19 cellular contexts compared by ENCODE assay signal in genomic region chr19:9906475-9907087, GRCh38. TPM values are rescaled to one million over a fixed set of nuclear protein-coding genes. Genes with fewer than 3 reads are reported as not detected.
DNase-seq lines count a peak whose midpoint lies in the region; ATAC-seq and TF ChIP-seq lines count a peak whose summit lies in the region.
"Had no signal": no experiment of that assay in that cellular context is flagged by ENCODE, and none has a peak within 500 bp of the region (broad histone marks: within the 10 kb centered on the region; RNA-seq: fewer than 3 reads in every experiment).

No MANE protein-coding gene starts in this region.

- H3K36me3 Mint-ChIP-seq in neural progenitor cell (no peaks in the 10 kb centered on the region), Caco-2 (ENCODE audit: insufficient read depth, unreplicated experiment) (no peaks in the 10 kb centered on the region)
- H3K36me3 Mint-ChIP-seq: activated naive CD4-positive, alpha-beta T cell treated with anti-CD3 and anti-CD28 coated beads, Interleukin-2, amount 50 U/mL, for 24 hours; CD14-positive monocyte; memory B cell; naive thymus-derived CD4-positive, alpha-beta T cell had no signal

- WGBS in heart right ventricle, 2 donors: 41 to 45% methylated on average over 16 of the region's 16 CpGs

- H3K4me3 Mint-ChIP-seq in neural progenitor cell: no peak overlapping the region
- no peak overlapping the region for H3K4me3 Mint-ChIP-seq in Caco-2 (ENCODE audit: unreplicated experiment)
- H3K4me3 Mint-ChIP-seq: activated naive CD4-positive, alpha-beta T cell treated with anti-CD3 and anti-CD28 coated beads, Interleukin-2, amount 50 U/mL, for 24 hours; CD14-positive monocyte; memory B cell; naive thymus-derived CD4-positive, alpha-beta T cell had no signal

- no peak for TF ChIP-seq CTCF in Panc1 (IDR thresholded peaks at IDR 0.05)
- TF ChIP-seq CTCF in heart right ventricle (IDR thresholded peaks at IDR 0.05): no peak
- no peak for TF ChIP-seq CTCF in neural progenitor cell (IDR thresholded peaks at IDR 0.05)
- no peak for TF ChIP-seq CTCF in Caco-2 (IDR thresholded peaks at IDR 0.05; ENCODE audit: insufficient read depth in 1 of 2, low read depth in 1 of 2, low read length in 1 of 2, severe bottlenecking in 1 of 2, unreplicated experiment in 1 of 2)
- TF ChIP-seq CTCF in foreskin keratinocyte (conservative IDR thresholded peaks at IDR 0.05): no peak

- H3K36me3 ChIP-seq in Panc1 (ENCODE audit: control insufficient read depth, insufficient read depth, low read length) (no peaks in the 10 kb centered on the region), heart right ventricle (no peaks in the 10 kb centered on the region), neural progenitor cell (no peaks in the 10 kb centered on the region), Caco-2 (ENCODE audit: control insufficient read depth, insufficient read depth, low read length) (no peaks in the 10 kb centered on the region)
- H3K36me3 ChIP-seq: pancreas, sigmoid colon had no signal

- H3K79me2 ChIP-seq in neural progenitor cell (ENCODE audit: low read depth): no peaks in the 10 kb centered on the region

- POLR2A ChIA-PET in Panc1 (lab: Charles Lee) (interaction anchor here (0.6 to 0.7 kb wide), 3 partner anchors 17 to 1588 kb away, joined by 3 to 8 read pairs (median 3); no protein-coding TSS in a partner anchor), Caco-2 (lab: Charles Lee) (no interaction called here)

- no peaks in the 10 kb centered on the region for H3K9me3 ChIP-seq in Panc1 (ENCODE audit: control insufficient read depth, insufficient read depth, low read depth, low read length)
- H3K9me3 ChIP-seq in heart right ventricle: no peaks in the 10 kb centered on the region
- no peaks in the 10 kb centered on the region for H3K9me3 ChIP-seq in neural progenitor cell (ENCODE audit: low read depth)
- no peaks in the 10 kb centered on the region for H3K9me3 ChIP-seq in Caco-2
- H3K9me3 ChIP-seq: pancreas, sigmoid colon had no signal

- H3K4me1 ChIP-seq in Panc1 (ENCODE audit: control insufficient read depth, insufficient read depth, low read length) (no peaks in the 10 kb centered on the region; the same call in 1 of the 2 replicates), heart right ventricle (no peaks in the 10 kb centered on the region), neural progenitor cell (peaks cover 8% of the 10 kb centered on the region), Caco-2 (no peaks in the 10 kb centered on the region), foreskin keratinocyte (no peaks in the 10 kb centered on the region)
- H3K4me1 ChIP-seq: pancreas, sigmoid colon had no signal

- H3K27ac Mint-ChIP-seq in neural progenitor cell: peak overlapping the region; percentile 30
- H3K27ac Mint-ChIP-seq in Caco-2 (ENCODE audit: unreplicated experiment): no peak overlapping the region
- H3K27ac Mint-ChIP-seq: activated naive CD4-positive, alpha-beta T cell treated with anti-CD3 and anti-CD28 coated beads, Interleukin-2, amount 50 U/mL, for 24 hours; memory B cell had no signal

- H3K27me3 Mint-ChIP-seq in neural progenitor cell (ENCODE audit: insufficient read depth, low read depth): peaks cover 5% of the 10 kb centered on the region
- H3K27me3 Mint-ChIP-seq in Caco-2 (ENCODE audit: insufficient read depth, unreplicated experiment): no peaks in the 10 kb centered on the region
- H3K27me3 Mint-ChIP-seq: activated naive CD4-positive, alpha-beta T cell treated with anti-CD3 and anti-CD28 coated beads, Interleukin-2, amount 50 U/mL, for 24 hours had no signal

- no peak for TF ChIP-seq POLR2A in GM18505 (IDR thresholded peaks at IDR 0.05; ENCODE audit: borderline replicate concordance, extremely low read depth, insufficient read depth, insufficient read length)

- H3K9me3 Mint-ChIP-seq in neural progenitor cell (no peaks in the 10 kb centered on the region), Caco-2 (ENCODE audit: unreplicated experiment) (no peaks in the 10 kb centered on the region)
- H3K9me3 Mint-ChIP-seq: activated naive CD4-positive, alpha-beta T cell treated with anti-CD3 and anti-CD28 coated beads, Interleukin-2, amount 50 U/mL, for 24 hours; naive thymus-derived CD4-positive, alpha-beta T cell had no signal

- H3K4me2 ChIP-seq in neural progenitor cell: peak overlapping the region; percentile 38

- BruUV-seq in Panc1 (replicated peaks; lab: Mats Ljungman, UMichigan) (no TSS peak), Caco-2 (replicated peaks; lab: Mats Ljungman, UMichigan) (no TSS peak)

- CTCF ChIA-PET in Panc1 (lab: Charles Lee): no interaction called here
- CTCF ChIA-PET in Caco-2 (lab: Charles Lee): no interaction called here

- no peak overlapping the region for H3K27ac ChIP-seq in Panc1 (ENCODE audit: low read length)
- H3K27ac ChIP-seq in heart right ventricle: no peak overlapping the region
- H3K27ac ChIP-seq in neural progenitor cell: no peak overlapping the region
- H3K27ac ChIP-seq in foreskin keratinocyte: no peak overlapping the region
- H3K27ac ChIP-seq: pancreas, sigmoid colon had no signal

- in situ Hi-C loops in Panc1 (cut with HindIII; ENCODE audit: low pct_unique_long_range_greater_than_20kb, low sequenced_read_pairs): no loop called here

- no peaks in the 10 kb centered on the region for H4K20me1 ChIP-seq in neural progenitor cell (ENCODE audit: low read depth)

- no peak overlapping the region for H3K4me3 ChIP-seq in Panc1 (ENCODE audit: low read depth in 2 of 2, low read length in 2 of 2)
- H3K4me3 ChIP-seq in heart right ventricle: no peak overlapping the region
- H3K4me3 ChIP-seq in neural progenitor cell: no peak overlapping the region
- H3K4me3 ChIP-seq in Caco-2 (ENCODE audit: low read depth, low read length): no peak overlapping the region
- H3K4me3 ChIP-seq: pancreas, sigmoid colon had no signal

- H3K27me3 ChIP-seq in Panc1 (ENCODE audit: control insufficient read depth, insufficient read depth, low read length): no peaks in the 10 kb centered on the region
- H3K27me3 ChIP-seq in heart right ventricle: peaks cover 0 to 45% (median 29%) of the 10 kb centered on the region in 7 donors
- peaks cover 11% of the 10 kb centered on the region for H3K27me3 ChIP-seq in neural progenitor cell
- H3K27me3 ChIP-seq in Caco-2 (replicated peaks; ENCODE audit: control insufficient read depth, insufficient read depth, low read length): no peaks in the 10 kb centered on the region
- peaks cover 5% of the 10 kb centered on the region for H3K27me3 ChIP-seq in foreskin keratinocyte
- H3K27me3 ChIP-seq: pancreas had no signal

- no peak overlapping the region for H3K9ac ChIP-seq in neural progenitor cell

- peak overlapping the region; percentile 72 for H2AFZ ChIP-seq in neural progenitor cell (replicated peaks)

- ATAC-seq in Panc1 (peak; percentile 42; the same call in 1 of the 2 replicates), heart right ventricle (peak in 6 of 8 donors; percentile 25 to 82 (median 44)), GM18505 (IDR thresholded peaks at IDR 0.05; ENCODE audit: unreplicated experiment) (no peak), foreskin keratinocyte (no peak)
- ATAC-seq: naive thymus-derived CD4-positive, alpha-beta T cell; pancreas had no signal

- intact Hi-C loops in Panc1 (cut with micrococcal nuclease; ENCODE audit: unreplicated experiment): no loop called here
- intact Hi-C loops in heart right ventricle (cut with DNase I): no loop called here
- intact Hi-C loops in Caco-2 (cut with micrococcal nuclease; ENCODE audit: unreplicated experiment): no loop called here

- DNase-seq in D341Med (ENCODE audit: low spot score) (peak; percentile 52), Panc1 (ENCODE audit: low read depth, low spot score) (no peak), heart right ventricle (no peak), neural progenitor cell (ENCODE audit: low spot score) (peak; percentile 10), Caco-2 (no peak), foreskin keratinocyte (no peak)
- DNase-seq: activated CD4-positive, alpha-beta T cell treated with anti-CD3 and anti-CD28 coated beads for 4 hours; aorta; central memory CD4-positive, alpha-beta T cell; EL; naive thymus-derived CD4-positive, alpha-beta T cell; NCI-H2171; pancreas; SHP77 treated with DMSO at 0.1 percent for 48 hours; sigmoid colon had no signal

- peaks cover 3% of the 10 kb centered on the region for H3F3A ChIP-seq in neural progenitor cell (ENCODE audit: low read depth)

- H3K4me1 Mint-ChIP-seq in neural progenitor cell (peaks cover 3% of the 10 kb centered on the region), Caco-2 (ENCODE audit: low read depth, unreplicated experiment) (no peaks in the 10 kb centered on the region)
- H3K4me1 Mint-ChIP-seq: activated naive CD4-positive, alpha-beta T cell treated with anti-CD3 and anti-CD28 coated beads, Interleukin-2, amount 50 U/mL, for 24 hours; CD14-positive monocyte; memory B cell; naive thymus-derived CD4-positive, alpha-beta T cell had no signal

RNA-seq across cellular contexts. Expression of gene OLFM2, which starts 29.7 kb away (rescaled TPM):
- 9.7 TPM for total RNA-seq in Panc1 (2021; ENCODE audit: unreplicated experiment)
- polyA plus RNA-seq in Panc1 (2012; ENCODE audit: insufficient read length): 11.9 TPM
- 1 to 10 TPM in 8 of 10 donors, under 1 TPM in 2; 0.30 to 4.1 (median 1.4) TPM for total RNA-seq in heart right ventricle
- polyA plus RNA-seq in heart right ventricle: 1 to 10 TPM; 2.3 to 8.0 TPM
- total RNA-seq in neural progenitor cell (ENCODE audit: low replicate concordance): 11.4 and 26.4 TPM in 2 replicates
- total RNA-seq in Caco-2 (2022): 0.30 and 0.34 TPM in 2 replicates
- 1.1 and 1.2 TPM in 2 replicates for total RNA-seq in foreskin keratinocyte
- 1.5 TPM in 2 replicates for polyA plus RNA-seq in foreskin keratinocyte
- polyA plus RNA-seq: CD14-positive monocyte had no signal

Comparison
In these comparisons a context has a peak if more than half of its experiments do, and no peak if none do; other contexts are left out.
1. DNase-seq: peak in D341Med (single experiment) and neural progenitor cell (single experiment); none in Panc1 (single experiment), heart right ventricle (0 of 2), Caco-2 (0 of 2) and foreskin keratinocyte (0 of 2).
2. ATAC-seq: peak in Panc1 (single experiment) and heart right ventricle (6 of 8); none in GM18505 (single experiment) and foreskin keratinocyte (single experiment).